In genomic region chr18:76660571-76661192, GRCh38 we compare ENCODE assay signal across 34 cellular contexts.
"Had no signal": no experiment of that assay in that cellular context is flagged by ENCODE, and none has a peak within 500 bp of the region (broad histone marks: within the 10 kb centered on the region; RNA-seq: fewer than 3 reads in every experiment).

No MANE protein-coding gene starts in this region.

- H3K4me3 Mint-ChIP-seq: activated B cell treated with CpG ODN at 0.5 μM for 24 hours; activated CD4-positive, alpha-beta memory T cell treated with anti-CD3 and anti-CD28 coated beads, Interleukin-2, amount 10 ng/mL, durations not matched to agents 7 days and 5 days; activated CD8-positive, alpha-beta memory T cell treated with anti-CD3 and anti-CD28 coated beads, Interleukin-2, amount 10 ng/mL, durations not matched to agents 7 days and 5 days; activated naive CD4-positive, alpha-beta T cell treated with anti-CD3 and anti-CD28 coated beads, Interleukin-2, amount 50 U/mL, for 24 hours; activated naive CD8-positive, alpha-beta T cell treated with anti-CD3 and anti-CD28 coated beads, Interleukin-2, amount 10 ng/mL, durations not matched to agents 7 days and 5 days had no signal

- ATAC-seq: activated CD8-positive, alpha-beta memory T cell treated with anti-CD3 and anti-CD28 coated beads, Interleukin-2, amount 10 ng/mL, durations not matched to agents 7 days and 5 days had no signal

- H3K4me2 ChIP-seq: PC-9 had no signal

- H3K4me1 ChIP-seq: ascending aorta had no signal

- H2AFZ ChIP-seq: PC-9 had no signal

- H3K27ac ChIP-seq: ascending aorta, cardiac muscle cell, PC-9, VCaP had no signal

- H3K27me3 ChIP-seq: MG63 had no signal

- H3K27ac Mint-ChIP-seq: activated B cell treated with CpG ODN at 0.5 μM for 24 hours; activated CD4-positive, alpha-beta memory T cell treated with anti-CD3 and anti-CD28 coated beads, Interleukin-2, amount 10 ng/mL, durations not matched to agents 7 days and 5 days; activated CD8-positive, alpha-beta memory T cell treated with anti-CD3 and anti-CD28 coated beads, Interleukin-2, amount 10 ng/mL, durations not matched to agents 7 days and 5 days; activated naive CD4-positive, alpha-beta T cell treated with anti-CD3 and anti-CD28 coated beads, Interleukin-2, amount 50 U/mL, for 24 hours; activated naive CD8-positive, alpha-beta T cell treated with anti-CD3 and anti-CD28 coated beads, Interleukin-2, amount 10 ng/mL, durations not matched to agents 7 days and 5 days; activated T-helper 2 cell treated with anti-CD3 and anti-CD28 coated beads, Interferon-gamma antibody, Interleukin-2, Interleukin-4, amounts not matched to agents 10 μg/mL and 5 μg/mL and 100 μg/mL, durations not matched to agents 14 hours and 24 hours and 36 hours had no signal

- H3K4me1 Mint-ChIP-seq: activated B cell treated with CpG ODN at 0.5 μM for 24 hours had no signal

- H3K36me3 Mint-ChIP-seq: activated CD8-positive, alpha-beta memory T cell treated with anti-CD3 and anti-CD28 coated beads, Interleukin-2, amount 10 ng/mL, durations not matched to agents 7 days and 5 days; activated naive CD4-positive, alpha-beta T cell treated with anti-CD3 and anti-CD28 coated beads, Interleukin-2, amount 50 U/mL, for 24 hours; activated naive CD8-positive, alpha-beta T cell treated with anti-CD3 and anti-CD28 coated beads, Interleukin-2, amount 10 ng/mL, durations not matched to agents 7 days and 5 days had no signal

- H3K4me3 ChIP-seq: ascending aorta, cardiac muscle cell, MG63, PC-9 had no signal

- H3K9me3 ChIP-seq: ascending aorta, MG63 had no signal

- H3K36me3 ChIP-seq: ascending aorta, cardiac muscle cell, MG63 had no signal

- DNase-seq: activated B cell treated with CpG ODN at 0.5 μM for 24 hours; activated CD4-positive, alpha-beta memory T cell treated with anti-CD3 and anti-CD28 coated beads, Interleukin-2, amount 10 ng/mL, durations not matched to agents 7 days and 5 days; activated CD4-positive, alpha-beta T cell treated with anti-CD3 and anti-CD28 coated beads for 4 hours; activated CD4-positive, CD25-positive, alpha-beta regulatory T cell treated with anti-CD3 and anti-CD28 coated beads, Interleukin-2, amount 50 U/mL, for 72 hours; activated CD8-positive, alpha-beta memory T cell treated with anti-CD3 and anti-CD28 coated beads for 24 hours; activated CD8-positive, alpha-beta memory T cell treated with anti-CD3 and anti-CD28 coated beads, Interleukin-2, amount 10 ng/mL, durations not matched to agents 7 days and 5 days; activated gamma-delta T cell; activated naive CD4-positive, alpha-beta T cell treated with Interleukin-2 at 50 U/mL for 16 hours; activated naive CD8-positive, alpha-beta T cell treated with anti-CD3 and anti-CD28 coated beads, Interleukin-2, amount 10 ng/mL, durations not matched to agents 7 days and 5 days; activated T-cell treated with anti-CD3 and anti-CD28 coated beads, Interleukin-2, amount 50 U/mL, for 1 hour; amygdala; Kasumi-1; KG1; MG63; NCI-H1048; NCI-H1105 treated with DMSO at 0.1 percent for 48 hours; NCI-H1436; NCI-H1694; NCI-H1930; NCI-H2081 treated with DMSO at 0.1 percent for 48 hours; NCI-H510A; NCI-H526; NCI-H748 treated with DMSO at 0.1 percent for 48 hours; PC-9; Right ventricle myocardium superior; SW 1271; T-helper 1 cell; T-helper 2 cell; T-helper 9 cell had no signal

- H3K9me3 Mint-ChIP-seq: activated B cell treated with CpG ODN at 0.5 μM for 24 hours; activated CD4-positive, alpha-beta memory T cell treated with anti-CD3 and anti-CD28 coated beads, Interleukin-2, amount 10 ng/mL, durations not matched to agents 7 days and 5 days; activated naive CD4-positive, alpha-beta T cell treated with anti-CD3 and anti-CD28 coated beads, Interleukin-2, amount 50 U/mL, for 24 hours; activated naive CD8-positive, alpha-beta T cell treated with anti-CD3 and anti-CD28 coated beads, Interleukin-2, amount 10 ng/mL, durations not matched to agents 7 days and 5 days; activated T-helper 2 cell treated with anti-CD3 and anti-CD28 coated beads, Interferon-gamma antibody, Interleukin-2, Interleukin-4, amounts not matched to agents 10 μg/mL and 5 μg/mL and 100 μg/mL, durations not matched to agents 14 hours and 24 hours and 36 hours had no signal
